In genomic region chr12:92259852-92260251, GRCh38 we compare ENCODE assay signal across 28 cellular contexts.
A peak's percentile ranks its signal among the peaks of the same experiment; 100 is the strongest.
DNase-seq lines count a peak whose midpoint lies in the region; ATAC-seq, FAIRE-seq and TF ChIP-seq lines count a peak whose summit lies in the region.
"Had no signal": no experiment of that assay in that cellular context is flagged by ENCODE, and none has a peak within 500 bp of the region (broad histone marks: within the 10 kb centered on the region; RNA-seq: fewer than 3 reads in every experiment).

No MANE protein-coding gene starts in this region.

- in situ Hi-C loops in gastrocnemius medialis (cut with MboI; ENCODE audit: low sequenced_read_pairs in 4 of 4) = no loop called here

- H3K4me3 Mint-ChIP-seq in activated CD4-positive, alpha-beta memory T cell treated with anti-CD3 and anti-CD28 coated beads, Interleukin-2, amount 10 ng/mL, durations not matched to agents 7 days and 5 days = no peak overlapping the region
- no peak overlapping the region for H3K4me3 Mint-ChIP-seq in activated CD4-positive, alpha-beta memory T cell treated with anti-CD3 and anti-CD28 coated beads for 36 hours
- H3K4me3 Mint-ChIP-seq in activated T-helper 1 cell treated with anti-CD3 and anti-CD28 coated beads, Interleukin-12 subunit alpha, Interleukin-12 subunit beta, Interleukin-2, Interleukin-4 antibody, amounts not matched to agents 30 ng/mL and 10 ng/mL and 1 ng/mL, durations not matched to agents 14 hours and 24 hours and 36 hours = no peak overlapping the region
- H3K4me3 Mint-ChIP-seq: endodermal cell had no signal

- no peaks in the 10 kb centered on the region for H3K27me3 Mint-ChIP-seq in activated CD4-positive, alpha-beta memory T cell treated with anti-CD3 and anti-CD28 coated beads, Interleukin-2, amount 10 ng/mL, durations not matched to agents 7 days and 5 days
- H3K27me3 Mint-ChIP-seq in activated CD4-positive, alpha-beta memory T cell treated with anti-CD3 and anti-CD28 coated beads for 36 hours = no peaks in the 10 kb centered on the region
- no peaks in the 10 kb centered on the region for H3K27me3 Mint-ChIP-seq in activated T-helper 1 cell treated with anti-CD3 and anti-CD28 coated beads, Interleukin-12 subunit alpha, Interleukin-12 subunit beta, Interleukin-2, Interleukin-4 antibody, amounts not matched to agents 30 ng/mL and 10 ng/mL and 1 ng/mL, durations not matched to agents 14 hours and 24 hours and 36 hours (ENCODE audit: insufficient read depth)
- H3K27me3 Mint-ChIP-seq: CD4-positive, alpha-beta memory T cell; IgD-negative memory B cell; naive B cell had no signal

- ATAC-seq in gastrocnemius medialis = no peak
- ATAC-seq in HG03521 (IDR thresholded peaks at IDR 0.05; ENCODE audit: unreplicated experiment) = no peak
- ATAC-seq: gastroesophageal sphincter, left lobe of liver, psoas muscle had no signal

- POLR2A ChIA-PET in activated CD4-positive, alpha-beta memory T cell treated with anti-CD3 and anti-CD28 coated beads, Interleukin-2, amount 10 ng/mL, durations not matched to agents 7 days and 5 days (lab: Charles Lee) = no interaction called here
- POLR2A ChIA-PET in activated CD4-positive, alpha-beta memory T cell treated with anti-CD3 and anti-CD28 coated beads for 36 hours (lab: Charles Lee) = no interaction called here

- no peak for TF ChIP-seq POLR2A in gastrocnemius medialis (IDR thresholded peaks at IDR 0.05)

- no peak for TF ChIP-seq CTCF in gastrocnemius medialis (IDR thresholded peaks at IDR 0.05 in 4 of 5, conservative IDR thresholded peaks at IDR 0.05 in 1 of 5)

- no peaks in the 10 kb centered on the region for H3K9me3 Mint-ChIP-seq in activated CD4-positive, alpha-beta memory T cell treated with anti-CD3 and anti-CD28 coated beads, Interleukin-2, amount 10 ng/mL, durations not matched to agents 7 days and 5 days
- H3K9me3 Mint-ChIP-seq in activated CD4-positive, alpha-beta memory T cell treated with anti-CD3 and anti-CD28 coated beads for 36 hours = no peaks in the 10 kb centered on the region
- H3K9me3 Mint-ChIP-seq in activated T-helper 1 cell treated with anti-CD3 and anti-CD28 coated beads, Interleukin-12 subunit alpha, Interleukin-12 subunit beta, Interleukin-2, Interleukin-4 antibody, amounts not matched to agents 30 ng/mL and 10 ng/mL and 1 ng/mL, durations not matched to agents 14 hours and 24 hours and 36 hours = peaks cover 17% of the 10 kb centered on the region
- H3K9me3 Mint-ChIP-seq: endodermal cell, naive B cell had no signal

- no peaks in the 10 kb centered on the region for H3K4me1 ChIP-seq in gastrocnemius medialis
- H3K4me1 ChIP-seq: esophagus muscularis mucosa, gastroesophageal sphincter, psoas muscle, suprapubic skin had no signal

- CTCF ChIA-PET in activated CD4-positive, alpha-beta memory T cell treated with anti-CD3 and anti-CD28 coated beads, Interleukin-2, amount 10 ng/mL, durations not matched to agents 7 days and 5 days (lab: Charles Lee) = interaction anchor here (0.7 kb wide), 2 partner anchors 34 to 114 kb away, joined by 3 to 4 read pairs; partner anchors contain the start of gene BTG1
- CTCF ChIA-PET in activated CD4-positive, alpha-beta memory T cell treated with anti-CD3 and anti-CD28 coated beads for 36 hours (lab: Charles Lee) = interaction anchor here (1.1 kb wide), 1 partner anchor 8 kb away, joined by 3 read pairs; no protein-coding TSS in a partner anchor

- no peak overlapping the region for H3K4me3 ChIP-seq in gastrocnemius medialis
- H3K4me3 ChIP-seq: coronary artery, esophagus muscularis mucosa, gastroesophageal sphincter, MG63, psoas muscle, suprapubic skin had no signal

- no peak for DNase-seq in activated CD4-positive, alpha-beta memory T cell treated with anti-CD3 and anti-CD28 coated beads, Interleukin-2, amount 10 ng/mL, durations not matched to agents 7 days and 5 days
- DNase-seq in activated CD4-positive, alpha-beta memory T cell treated with anti-CD3 and anti-CD28 coated beads for 36 hours = no peak
- DNase-seq in GM19239 (ENCODE audit: insufficient read length, low spot score) (no peak), foreskin melanocyte (peak; percentile 29), gastrocnemius medialis (no peak)
- no peak for DNase-seq in activated T-helper 1 cell treated with anti-CD3 and anti-CD28 coated beads, Interleukin-12 subunit alpha, Interleukin-12 subunit beta, Interleukin-2, Interleukin-4 antibody, amounts not matched to agents 30 ng/mL and 10 ng/mL and 1 ng/mL, durations not matched to agents 14 hours and 24 hours and 36 hours (ENCODE audit: low spot score)
- no peak for DNase-seq in stimulated activated CD4-positive, alpha-beta T cell treated with anti-CD3 and anti-CD28 coated beads, Interleukin-4, amount 100 ng/mL, for 24 hours
- DNase-seq: 8988T; activated CD4-positive, alpha-beta T cell treated with anti-CD3 and anti-CD28 coated beads, Interleukin-2, amount 50 U/mL, for 48 hours; activated CD4-positive, CD25-positive, alpha-beta regulatory T cell; activated naive CD4-positive, alpha-beta T cell treated with Interleukin-2 at 50 U/mL for 16 hours; aorta; CD4-positive, alpha-beta memory T cell; endodermal cell; MG63; naive B cell; NCI-H2029 treated with DMSO at 0.1 percent for 48 hours; NCI-H2227 treated with DMSO at 0.1 percent for 48 hours; nucleus accumbens; psoas muscle had no signal

- peak; percentile 26 for FAIRE-seq in GM19239 (lab: Jason Lieb, UNC)
- FAIRE-seq: H1 had no signal

- no peaks in the 10 kb centered on the region for H3K36me3 ChIP-seq in gastrocnemius medialis
- H3K36me3 ChIP-seq: esophagus muscularis mucosa, gastroesophageal sphincter, MG63, suprapubic skin had no signal

- H3K27ac ChIP-seq in gastrocnemius medialis = no peak overlapping the region
- H3K27ac ChIP-seq: coronary artery, esophagus muscularis mucosa, gastroesophageal sphincter, psoas muscle, suprapubic skin had no signal

- no peaks in the 10 kb centered on the region for H3K36me3 Mint-ChIP-seq in activated CD4-positive, alpha-beta memory T cell treated with anti-CD3 and anti-CD28 coated beads, Interleukin-2, amount 10 ng/mL, durations not matched to agents 7 days and 5 days (ENCODE audit: low read depth)
- peaks cover 3% of the 10 kb centered on the region for H3K36me3 Mint-ChIP-seq in activated CD4-positive, alpha-beta memory T cell treated with anti-CD3 and anti-CD28 coated beads for 36 hours
- H3K36me3 Mint-ChIP-seq in activated T-helper 1 cell treated with anti-CD3 and anti-CD28 coated beads, Interleukin-12 subunit alpha, Interleukin-12 subunit beta, Interleukin-2, Interleukin-4 antibody, amounts not matched to agents 30 ng/mL and 10 ng/mL and 1 ng/mL, durations not matched to agents 14 hours and 24 hours and 36 hours (ENCODE audit: low read depth) = peaks cover 7% of the 10 kb centered on the region
- H3K36me3 Mint-ChIP-seq: CD4-positive, alpha-beta memory T cell; IgD-negative memory B cell had no signal

- intact Hi-C loops in activated CD4-positive, alpha-beta memory T cell treated with anti-CD3 and anti-CD28 coated beads for 36 hours (cut with micrococcal nuclease) = no loop called here
- intact Hi-C loops in activated T-helper 1 cell treated with anti-CD3 and anti-CD28 coated beads, Interleukin-12 subunit alpha, Interleukin-12 subunit beta, Interleukin-2, Interleukin-4 antibody, amounts not matched to agents 30 ng/mL and 10 ng/mL and 1 ng/mL, durations not matched to agents 14 hours and 24 hours and 36 hours (cut with micrococcal nuclease) = no loop called here
- intact Hi-C loops in gastrocnemius medialis (cut with DNase I; ENCODE audit: low total_unique reads) = no loop called here

- peak overlapping the region; percentile 1 for H3K27ac Mint-ChIP-seq in activated CD4-positive, alpha-beta memory T cell treated with anti-CD3 and anti-CD28 coated beads, Interleukin-2, amount 10 ng/mL, durations not matched to agents 7 days and 5 days
- H3K27ac Mint-ChIP-seq in activated CD4-positive, alpha-beta memory T cell treated with anti-CD3 and anti-CD28 coated beads for 36 hours = no peak overlapping the region
- peak overlapping the region; percentile 13 for H3K27ac Mint-ChIP-seq in activated T-helper 1 cell treated with anti-CD3 and anti-CD28 coated beads, Interleukin-12 subunit alpha, Interleukin-12 subunit beta, Interleukin-2, Interleukin-4 antibody, amounts not matched to agents 30 ng/mL and 10 ng/mL and 1 ng/mL, durations not matched to agents 14 hours and 24 hours and 36 hours
- H3K27ac Mint-ChIP-seq: endodermal cell had no signal

- no peaks in the 10 kb centered on the region for H3K9me3 ChIP-seq in gastrocnemius medialis
- H3K9me3 ChIP-seq: esophagus muscularis mucosa, gastroesophageal sphincter, MG63, psoas muscle, suprapubic skin had no signal

- peaks cover 10% of the 10 kb centered on the region for H3K4me1 Mint-ChIP-seq in activated CD4-positive, alpha-beta memory T cell treated with anti-CD3 and anti-CD28 coated beads, Interleukin-2, amount 10 ng/mL, durations not matched to agents 7 days and 5 days
- peaks cover 11% of the 10 kb centered on the region for H3K4me1 Mint-ChIP-seq in activated CD4-positive, alpha-beta memory T cell treated with anti-CD3 and anti-CD28 coated beads for 36 hours (ENCODE audit: low read depth)
- peaks cover 21% of the 10 kb centered on the region for H3K4me1 Mint-ChIP-seq in activated T-helper 1 cell treated with anti-CD3 and anti-CD28 coated beads, Interleukin-12 subunit alpha, Interleukin-12 subunit beta, Interleukin-2, Interleukin-4 antibody, amounts not matched to agents 30 ng/mL and 10 ng/mL and 1 ng/mL, durations not matched to agents 14 hours and 24 hours and 36 hours (ENCODE audit: low read depth)

- no peaks in the 10 kb centered on the region for H3K27me3 ChIP-seq in gastrocnemius medialis
- H3K27me3 ChIP-seq: esophagus muscularis mucosa, gastroesophageal sphincter, MG63, suprapubic skin had no signal
